ENCODE assay signal across 8 cellular contexts in genomic region chr10:92965314-92965713, GRCh38.
A peak's percentile ranks its signal among the peaks of the same experiment; 100 is the strongest.
DNase-seq lines count a peak whose midpoint lies in the region; ATAC-seq and TF ChIP-seq lines count a peak whose summit lies in the region.

No MANE protein-coding gene starts in this region.

- H3K27ac Mint-ChIP-seq in endothelial cell (ENCODE audit: unreplicated experiment) (no peak overlapping the region), osteocyte (ENCODE audit: unreplicated experiment) (no peak overlapping the region)

- H3K27ac ChIP-seq in OCI-LY1 (ENCODE audit: low read depth, low read length, poor library complexity, severe bottlenecking): no peak overlapping the region

- no peak overlapping the region for H2AFZ ChIP-seq in OCI-LY1 (ENCODE audit: low read length)

- TF ChIP-seq CTCF in GM12873 (IDR thresholded peaks at IDR 0.05; ENCODE audit: insufficient read depth, low read depth, low read length, missing control alignments) (peak; percentile 28), OCI-LY1 (IDR thresholded peaks at IDR 0.05; ENCODE audit: low read length) (peak; percentile 53), endothelial cell (IDR thresholded peaks at IDR 0.05; ENCODE audit: unreplicated experiment) (peak; percentile 93), osteocyte (IDR thresholded peaks at IDR 0.05) (peak; percentile 64)

- no peaks in the 10 kb centered on the region for H3K27me3 Mint-ChIP-seq in endothelial cell (ENCODE audit: unreplicated experiment)
- H3K27me3 Mint-ChIP-seq in osteocyte (ENCODE audit: unreplicated experiment): no peaks in the 10 kb centered on the region

- no peaks in the 10 kb centered on the region for H3K36me3 ChIP-seq in OCI-LY1 (ENCODE audit: insufficient read depth, low read length)

- H3K4me3 Mint-ChIP-seq in endothelial cell (ENCODE audit: unreplicated experiment) (no peak overlapping the region), osteocyte (ENCODE audit: unreplicated experiment) (no peak overlapping the region)

- H3K9ac ChIP-seq in OCI-LY1 (ENCODE audit: low read length): no peak overlapping the region

- H3K4me1 Mint-ChIP-seq in endothelial cell (ENCODE audit: unreplicated experiment) (no peaks in the 10 kb centered on the region), osteocyte (ENCODE audit: unreplicated experiment) (no peaks in the 10 kb centered on the region)

- H3K9me3 ChIP-seq in OCI-LY1 (ENCODE audit: low read length): no peaks in the 10 kb centered on the region

- ATAC-seq in GM21723 (IDR thresholded peaks at IDR 0.05; ENCODE audit: unreplicated experiment) (no peak), GM19455 (IDR thresholded peaks at IDR 0.05; ENCODE audit: unreplicated experiment) (no peak)

- H3K79me2 ChIP-seq in OCI-LY1 (ENCODE audit: insufficient read depth, low read length): no peaks in the 10 kb centered on the region

- DNase-seq in AG08395 (ENCODE audit: low spot score) (peak; percentile 24), endothelial cell (ENCODE audit: low spot score) (no peak), osteocyte (ENCODE audit: extremely low spot score, unreplicated experiment) (no peak), T1000 (lab: John Stamatoyannopoulos, UW) (no peak)

- no peak overlapping the region for H3K4me2 ChIP-seq in OCI-LY1 (ENCODE audit: low read length)

- H3K27me3 ChIP-seq in OCI-LY1 (ENCODE audit: insufficient read depth, low read length): no peaks in the 10 kb centered on the region

- no peaks in the 10 kb centered on the region for H3F3A ChIP-seq in OCI-LY1 (ENCODE audit: insufficient read depth, low read length)

- no peak overlapping the region for H3K4me3 ChIP-seq in OCI-LY1 (ENCODE audit: low read depth, low read length, poor library complexity, severe bottlenecking)

- no peaks in the 10 kb centered on the region for H3K4me1 ChIP-seq in OCI-LY1 (ENCODE audit: insufficient read depth, low read length, severe bottlenecking)

- no peaks in the 10 kb centered on the region for H3K9me2 ChIP-seq in OCI-LY1 (ENCODE audit: low read depth, low read length)

- H3K36me3 Mint-ChIP-seq in endothelial cell (ENCODE audit: low read depth, unreplicated experiment): peaks cover 4% of the 10 kb centered on the region
- no peaks in the 10 kb centered on the region for H3K36me3 Mint-ChIP-seq in osteocyte (ENCODE audit: unreplicated experiment)

- H4K20me1 ChIP-seq in OCI-LY1 (ENCODE audit: insufficient read depth, low read length): no peaks in the 10 kb centered on the region

- H3K9me3 Mint-ChIP-seq in endothelial cell (ENCODE audit: unreplicated experiment): no peaks in the 10 kb centered on the region
- H3K9me3 Mint-ChIP-seq in osteocyte (ENCODE audit: unreplicated experiment): no peaks in the 10 kb centered on the region

Comparison
In these comparisons a context has a peak if more than half of its experiments do, and no peak if none do; other contexts are left out.
1. CTCF ChIP-seq: peak in every context shown above with its lines; median percentile 93 in endothelial cell; 64 in osteocyte; 53 in OCI-LY1; 28 in GM12873.